12 cellular contexts compared by ENCODE assay signal in genomic region chr3:65549626-65549959, GRCh38.
DNase-seq lines count a peak whose midpoint lies in the region; ATAC-seq, FAIRE-seq and TF ChIP-seq lines count a peak whose summit lies in the region.
"Had no signal": no experiment of that assay in that cellular context is flagged by ENCODE, and none has a peak within 500 bp of the region (broad histone marks: within the 10 kb centered on the region; RNA-seq: fewer than 3 reads in every experiment).

No MANE protein-coding gene starts in this region.

- ATAC-seq in HepG2: no peak; the same call in 1 of the 3 replicates
- ATAC-seq: activated T-cell treated with anti-CD3 and anti-CD28 coated beads, Interleukin-2, amount 50 U/mL, for 72 hours had no signal

- POLR2A ChIA-PET in HEK293 (lab: Yijun Ruan, JAX) (no interaction called here), HepG2 (lab: Yijun Ruan, JAX) (no interaction called here), GM10248 (lab: Yijun Ruan, JAX) (no interaction called here)

- no peaks in the 10 kb centered on the region for H3K9me3 ChIP-seq in HEK293 (ENCODE audit: control insufficient read depth, insufficient read depth, low read depth, low read length)
- no peaks in the 10 kb centered on the region for H3K9me3 ChIP-seq in HepG2 (ENCODE audit: low read length)
- no peaks in the 10 kb centered on the region for H3K9me3 ChIP-seq in skeletal muscle tissue (ENCODE audit: control insufficient read depth in 3 of 3, low read length in 3 of 3)
- H3K9me3 ChIP-seq: Peyer's patch had no signal

- intact Hi-C loops in HepG2 (cut with micrococcal nuclease; ENCODE audit: unreplicated experiment): no loop called here

- TF ChIP-seq EP300 in HepG2 (IDR thresholded peaks at IDR 0.05; ENCODE audit: low read depth in 2 of 2, low read length in 2 of 2) (no peak), HepG2 (CRISPR knock-in tag; IDR thresholded peaks at IDR 0.05; ENCODE audit: borderline replicate concordance) (no peak)

- no peaks in the 10 kb centered on the region for H3K27me3 ChIP-seq in HepG2 (ENCODE audit: control insufficient read depth in 1 of 2, insufficient read depth in 2 of 2, low read length in 2 of 2)
- no peaks in the 10 kb centered on the region for H3K27me3 ChIP-seq in skeletal muscle tissue (ENCODE audit: control insufficient read depth in 3 of 3, insufficient read depth in 3 of 3, low read length in 3 of 3)
- H3K27me3 ChIP-seq: Peyer's patch had no signal

- H3K9ac ChIP-seq in HepG2 (ENCODE audit: insufficient read depth, low read depth, low read length) (peak overlapping the region; percentile 12; the same call in 1 of the 2 replicates), skeletal muscle tissue (ENCODE audit: low read depth in 1 of 3, low read length in 3 of 3) (peak overlapping the region in 2 of 3 donors; percentile 66 to 77)

- no TSS peak for BruUV-seq in HepG2 (replicated peaks; lab: Mats Ljungman, UMichigan)

- DNase-seq in choroid plexus epithelial cell (ENCODE audit: low read depth): no peak
- DNase-seq in HepG2 (ENCODE audit: low spot score): no peak
- DNase-seq in GM10248 (ENCODE audit: extremely low spot score): no peak
- DNase-seq in activated CD4-positive, alpha-beta T cell treated with anti-CD3 and anti-CD28 coated beads for 48 hours: no peak
- no peak for DNase-seq in activated naive CD4-positive, alpha-beta T cell (lab: John Stamatoyannopoulos, UW)
- no peak for DNase-seq in stimulated activated CD4-positive, alpha-beta T cell treated with anti-CD3 and anti-CD28 coated beads, Interleukin-2, amount 100 ng/mL, for 24 hours
- DNase-seq: activated T-cell treated with anti-CD3 and anti-CD28 coated beads, Interleukin-2, amount 50 U/mL, for 72 hours; DMS 273 treated with DMSO at 0.1 percent for 48 hours; NCI-H1930 had no signal

- peak overlapping the region; percentile 58; the same call in 1 of the 2 replicates for H3K27ac ChIP-seq in HEK293 (ENCODE audit: extremely low read depth, low read depth, low read length)
- H3K27ac ChIP-seq in HepG2 (ENCODE audit: extremely low read length, insufficient read depth, low read length): no peak overlapping the region
- H3K27ac ChIP-seq in skeletal muscle tissue (ENCODE audit: low read depth, low read length): no peak overlapping the region

- no peak for TF ChIP-seq POLR2A in HepG2 (IDR thresholded peaks at IDR 0.05; ENCODE audit: insufficient read depth in 1 of 2, low read depth in 2 of 2, low read length in 2 of 2)

- H2AFZ ChIP-seq in HepG2 (ENCODE audit: low read length): no peak overlapping the region

- peak overlapping the region; percentile 73 for H3K4me2 ChIP-seq in HepG2 (ENCODE audit: low read depth, low read length)

- H3K4me3 ChIP-seq in HEK293 (ENCODE audit: low read depth, low read length): no peak overlapping the region
- peak overlapping the region; percentile 55 for H3K4me3 ChIP-seq in choroid plexus epithelial cell (ENCODE audit: low read depth, low read length)
- peak overlapping the region; percentile 58 to 70 (median 68) for H3K4me3 ChIP-seq in HepG2 (replicated peaks in 1 of 3; ENCODE audit: insufficient read depth in 1 of 3, low read depth in 2 of 3, low read length in 3 of 3)
- peak overlapping the region in 2 of 3 donors; percentile 74 to 79 for H3K4me3 ChIP-seq in skeletal muscle tissue (ENCODE audit: low read length in 3 of 3)

- TF ChIP-seq RAD21 in HepG2 (CRISPR knock-in tag; IDR thresholded peaks at IDR 0.05): no peak

- no peaks in the 10 kb centered on the region for H3K79me2 ChIP-seq in HepG2 (ENCODE audit: insufficient read depth, low read length)

- TF ChIP-seq CTCF in HEK293 (tag by site-specific recombination; IDR thresholded peaks at IDR 0.05) (no peak), choroid plexus epithelial cell (conservative IDR thresholded peaks at IDR 0.05; ENCODE audit: low read depth, low read length) (no peak), HepG2 (CRISPR knock-in tag; IDR thresholded peaks at IDR 0.05) (no peak), GM10248 (IDR thresholded peaks at IDR 0.05; ENCODE audit: control extremely low read depth, extremely low read depth, low read depth, missing control alignments) (no peak)

- H3K36me3 ChIP-seq in HEK293 (ENCODE audit: control insufficient read depth in 2 of 2, insufficient read depth in 1 of 2, low read length in 2 of 2) (no peaks in the 10 kb centered on the region), HepG2 (replicated peaks in 1 of 2; ENCODE audit: control insufficient read depth in 1 of 2, insufficient read depth in 2 of 2, low read length in 2 of 2) (no peaks in the 10 kb centered on the region; a peak in 1 of 5 replicates), skeletal muscle tissue (ENCODE audit: control insufficient read depth in 3 of 3, insufficient read depth in 3 of 3, low read length in 3 of 3) (no peaks in the 10 kb centered on the region)
- H3K36me3 ChIP-seq: Peyer's patch had no signal

- FAIRE-seq in HepG2 (lab: Jason Lieb, UNC): no peak

- no peaks in the 10 kb centered on the region; the same call in 1 of the 2 replicates for H3K4me1 ChIP-seq in HEK293 (ENCODE audit: control insufficient read depth, insufficient read depth, low read length)
- H3K4me1 ChIP-seq in HepG2 (ENCODE audit: insufficient read depth, low read length): peaks cover 13% of the 10 kb centered on the region
- H3K4me1 ChIP-seq in skeletal muscle tissue (ENCODE audit: control insufficient read depth in 3 of 3, insufficient read depth in 3 of 3, low read length in 3 of 3): peaks cover 8 to 18% (median 10%) of the 10 kb centered on the region in 3 donors

- CTCF ChIA-PET in HEK293 (lab: Yijun Ruan, JAX) (interaction anchor here (1.2 kb wide), 1 partner anchor 110 kb away, joined by 3 read pairs; no protein-coding TSS in a partner anchor), HepG2 (lab: Yijun Ruan, JAX; ENCODE audit: low intra/inter-chr PET ratio, low total read pairs) (no interaction called here), GM10248 (lab: Yijun Ruan, JAX) (interaction anchor here (1.2 kb wide), 1 partner anchor 12 kb away, joined by 3 read pairs; no protein-coding TSS in a partner anchor)

- WGBS in HepG2 (ENCODE audit: low lambda C conversion rate): 13% methylated on average over 3 of the region's 9 CpGs

- in situ Hi-C loops in HepG2 (cut with HindIII; ENCODE audit: extremely low pct_ligation_motif_present, low pct_unique_long_range_greater_than_20kb): no loop called here

- H4K20me1 ChIP-seq in HepG2 (ENCODE audit: insufficient read depth, low read length): peaks cover 43% of the 10 kb centered on the region

TF ChIP-seq in HEK293, 187 proteins besides CTCF, POLR2A, EP300 and RAD21 (continues in another document):
- no peak for TF ChIP-seq REPIN1 (tag by site-specific recombination; IDR thresholded peaks at IDR 0.05; ENCODE audit: low read depth)
- TF ChIP-seq HOXA7 (CRISPR knock-in tag; IDR thresholded peaks at IDR 0.05; ENCODE audit: borderline replicate concordance): no peak
- TF ChIP-seq ZNF174 (tag by site-specific recombination; IDR thresholded peaks at IDR 0.05): no peak
- TF ChIP-seq ZNF311 (tag by site-specific recombination; IDR thresholded peaks at IDR 0.05; ENCODE audit: borderline replicate concordance): no peak
- peak; percentile 16; the same call in 1 of the 2 replicates for TF ChIP-seq WT1 (tag by site-specific recombination; IDR thresholded peaks at IDR 0.05)
- TF ChIP-seq ZNF571 (tag by site-specific recombination; IDR thresholded peaks at IDR 0.05): no peak
- no peak for TF ChIP-seq ZNF175 (tag by site-specific recombination; IDR thresholded peaks at IDR 0.05)
- 0 out of 2 replicates have a peak, but pooled peaks have one; percentile 31 for TF ChIP-seq ZSCAN30 (tag by site-specific recombination; IDR thresholded peaks at IDR 0.05)
- no peak for TF ChIP-seq ZNF501 (tag by site-specific recombination; IDR thresholded peaks at IDR 0.05)
- no peak for TF ChIP-seq ZNF837 (tag by site-specific recombination; IDR thresholded peaks at IDR 0.05)
- TF ChIP-seq PBX3 (CRISPR knock-in tag; IDR thresholded peaks at IDR 0.05): no peak
- no peak for TF ChIP-seq ZFP41 (tag by site-specific recombination; IDR thresholded peaks at IDR 0.05; ENCODE audit: borderline replicate concordance)

TF ChIP-seq in HepG2, 621 proteins besides CTCF, POLR2A, EP300 and RAD21:
- TF ChIP-seq KLF11 (CRISPR knock-in tag; IDR thresholded peaks at IDR 0.05): no peak
- TF ChIP-seq, protein P1, sequence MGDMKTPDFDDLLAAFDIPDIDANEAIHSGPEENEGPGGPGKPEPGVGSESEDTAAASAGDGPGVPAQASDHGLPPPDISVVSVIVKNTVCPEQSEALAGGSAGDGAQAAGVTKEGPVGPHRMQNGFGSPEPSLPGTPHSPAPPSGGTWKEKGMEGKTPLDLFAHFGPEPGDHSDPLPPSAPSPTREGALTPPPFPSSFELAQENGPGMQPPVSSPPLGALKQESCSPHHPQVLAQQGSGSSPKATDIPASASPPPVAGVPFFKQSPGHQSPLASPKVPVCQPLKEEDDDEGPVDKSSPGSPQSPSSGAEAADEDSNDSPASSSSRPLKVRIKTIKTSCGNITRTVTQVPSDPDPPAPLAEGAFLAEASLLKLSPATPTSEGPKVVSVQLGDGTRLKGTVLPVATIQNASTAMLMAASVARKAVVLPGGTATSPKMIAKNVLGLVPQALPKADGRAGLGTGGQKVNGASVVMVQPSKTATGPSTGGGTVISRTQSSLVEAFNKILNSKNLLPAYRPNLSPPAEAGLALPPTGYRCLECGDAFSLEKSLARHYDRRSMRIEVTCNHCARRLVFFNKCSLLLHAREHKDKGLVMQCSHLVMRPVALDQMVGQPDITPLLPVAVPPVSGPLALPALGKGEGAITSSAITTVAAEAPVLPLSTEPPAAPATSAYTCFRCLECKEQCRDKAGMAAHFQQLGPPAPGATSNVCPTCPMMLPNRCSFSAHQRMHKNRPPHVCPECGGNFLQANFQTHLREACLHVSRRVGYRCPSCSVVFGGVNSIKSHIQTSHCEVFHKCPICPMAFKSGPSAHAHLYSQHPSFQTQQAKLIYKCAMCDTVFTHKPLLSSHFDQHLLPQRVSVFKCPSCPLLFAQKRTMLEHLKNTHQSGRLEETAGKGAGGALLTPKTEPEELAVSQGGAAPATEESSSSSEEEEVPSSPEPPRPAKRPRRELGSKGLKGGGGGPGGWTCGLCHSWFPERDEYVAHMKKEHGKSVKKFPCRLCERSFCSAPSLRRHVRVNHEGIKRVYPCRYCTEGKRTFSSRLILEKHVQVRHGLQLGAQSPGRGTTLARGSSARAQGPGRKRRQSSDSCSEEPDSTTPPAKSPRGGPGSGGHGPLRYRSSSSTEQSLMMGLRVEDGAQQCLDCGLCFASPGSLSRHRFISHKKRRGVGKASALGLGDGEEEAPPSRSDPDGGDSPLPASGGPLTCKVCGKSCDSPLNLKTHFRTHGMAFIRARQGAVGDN (CRISPR knock-in tag; IDR thresholded peaks at IDR 0.05): peak; percentile 5
TF ChIP-seq in HepG2: peak in this region for 1.

Comparison
In these comparisons a context has a peak if more than half of its experiments do, and no peak if none do; other contexts are left out.
1. Of the 63 proteins assayed by ChIP-seq in both HepG2 and HEK293: peak only in HepG2: none; only in HEK293: PATZ1, ZNF10 and ZSCAN30; in both: none; in neither: 60.